ENCODE assay signal across 24 cellular contexts in genomic region chr16:4911831-4912422, GRCh38. TPM values are rescaled to one million over a fixed set of nuclear protein-coding genes. Genes with fewer than 3 reads are reported as not detected.
DNase-seq lines count a peak whose midpoint lies in the region; ATAC-seq, FAIRE-seq and TF ChIP-seq lines count a peak whose summit lies in the region.
"Had no signal": no experiment of that assay in that cellular context is flagged by ENCODE, and none has a peak within 500 bp of the region (broad histone marks: within the 10 kb centered on the region; RNA-seq: fewer than 3 reads in every experiment).

No MANE protein-coding gene starts in this region.

- CTCF ChIA-PET in MCF 10A (lab: Yijun Ruan, JAX) (interaction anchor here (0.7 to 2.3 kb wide), 4 partner anchors 25 to 200 kb away, joined by 3 to 9 read pairs (median 6); partner anchors contain the start of gene PPL), K562 (lab: Yijun Ruan, JAX; ENCODE audit: low intra/inter-chr PET ratio) (no interaction called here)

- no peak for ATAC-seq in K562
- ATAC-seq: activated CD4-positive, alpha-beta T cell treated with anti-CD3 and anti-CD28 coated beads for 36 hours; activated CD8-positive, alpha-beta memory T cell treated with anti-CD3 and anti-CD28 coated beads, Interleukin-2, amount 10 ng/mL, durations not matched to agents 7 days and 5 days; SK-N-SH treated with all-trans-retinoic acid at 6 μM for 48 hours; stimulated activated naive CD8-positive, alpha-beta T cell treated with anti-CD3 and anti-CD28 coated beads, Interleukin-15, Interleukin-2, amounts not matched to agents 100 U/mL and 50 U/mL, for 24 hours had no signal

- no peaks in the 10 kb centered on the region for H3K36me3 ChIP-seq in breast epithelium
- H3K36me3 ChIP-seq in K562 (ENCODE audit: control insufficient read depth, insufficient read depth, low read length) = no peaks in the 10 kb centered on the region
- no peaks in the 10 kb centered on the region for H3K36me3 ChIP-seq in hepatocyte (replicated peaks; ENCODE audit: insufficient read depth, low read depth)
- H3K36me3 ChIP-seq: neutrophil had no signal

- H2AFZ ChIP-seq in K562 (ENCODE audit: low read depth, low read length) (no peak overlapping the region), hepatocyte (no peak overlapping the region)

- BruUV-seq in MCF 10A (replicated peaks; lab: Mats Ljungman, UMichigan) = no TSS peak
- no TSS peak for BruUV-seq in K562 (replicated peaks; lab: Mats Ljungman, UMichigan)

- intact Hi-C loops in MCF 10A (cut with micrococcal nuclease) (no loop called here), breast epithelium (cut with DNase I; ENCODE audit: low total_unique reads) (no loop called here), K562 (cut with micrococcal nuclease) (no loop called here)

- H3K9me3 Mint-ChIP-seq in MCF 10A (ENCODE audit: unreplicated experiment) = no peaks in the 10 kb centered on the region
- H3K9me3 Mint-ChIP-seq: CD4-positive, alpha-beta memory T cell; dendritic cell treated with granulocyte-macrophage colony-stimulating factor and Interleukin-4, amounts not matched to agents 40 ng/mL and 50 ng/mL, for 4 days had no signal

- no peak overlapping the region for H3K4me2 ChIP-seq in K562 (ENCODE audit: insufficient read depth, low read length)
- no peak overlapping the region for H3K4me2 ChIP-seq in hepatocyte

- H3K4me3 ChIP-seq in breast epithelium (no peak overlapping the region), K562 (no peak overlapping the region), hepatocyte (no peak overlapping the region)

- H3K9me1 ChIP-seq in K562 (ENCODE audit: control insufficient read depth, insufficient read depth, low read length) = no peaks in the 10 kb centered on the region

- no peak for TF ChIP-seq RAD21 in K562 (CRISPR knock-in tag; conservative IDR thresholded peaks at IDR 0.05 in 1 of 2, IDR thresholded peaks at IDR 0.05 in 1 of 2)

- TF ChIP-seq CTCF in MCF 10A (IDR thresholded peaks at IDR 0.05; ENCODE audit: unreplicated experiment) (no peak), breast epithelium (IDR thresholded peaks at IDR 0.05) (no peak), K562 (IDR thresholded peaks at IDR 0.05 in 2 of 3, conservative IDR thresholded peaks at IDR 0.05 in 1 of 3; ENCODE audit: insufficient read depth in 2 of 3, low read depth in 1 of 3, low read length in 3 of 3) (no peak), hepatocyte (IDR thresholded peaks at IDR 0.05; ENCODE audit: poor library complexity) (no peak)

- H3K9me2 ChIP-seq in hepatocyte (replicated peaks; ENCODE audit: insufficient read depth) = no peaks in the 10 kb centered on the region

- H3K27me3 Mint-ChIP-seq in MCF 10A (ENCODE audit: insufficient read depth, unreplicated experiment) = no peaks in the 10 kb centered on the region
- H3K27me3 Mint-ChIP-seq: activated CD4-positive, alpha-beta T cell treated with anti-CD3 and anti-CD28 coated beads for 36 hours; activated CD8-positive, alpha-beta memory T cell treated with anti-CD3 and anti-CD28 coated beads, Interleukin-2, amount 10 ng/mL, durations not matched to agents 7 days and 5 days; dendritic cell treated with granulocyte-macrophage colony-stimulating factor and Interleukin-4, amounts not matched to agents 40 ng/mL and 50 ng/mL, for 4 days; IgD-negative memory B cell had no signal

- DNase-seq in MCF 10A (ENCODE audit: unreplicated experiment) (no peak), breast epithelium (ENCODE audit: low spot score in 2 of 2) (no peak), K562 (ENCODE audit: extremely low read depth in 1 of 4, low spot score in 3 of 4) (no peak), hepatocyte (ENCODE audit: low spot score) (no peak), AML-193 (lab: John Stamatoyannopoulos, UW) (no peak), SHP77 treated with DMSO at 0.1 percent for 48 hours (lab: John Stamatoyannopoulos, UW) (no peak), NCI-H2081 treated with DMSO at 0.1 percent for 48 hours (lab: John Stamatoyannopoulos, UW) (no peak)
- DNase-seq in central memory CD4-positive, alpha-beta T cell = no peak
- DNase-seq: activated CD4-positive, alpha-beta T cell treated with anti-CD3 and anti-CD28 coated beads for 36 hours; activated CD8-positive, alpha-beta memory T cell treated with anti-CD3 and anti-CD28 coated beads, Interleukin-2, amount 10 ng/mL, durations not matched to agents 7 days and 5 days; activated effector memory CD4-positive, alpha-beta T cell treated with anti-CD3 and anti-CD28 coated beads, Interleukin-2, amount 50 U/mL, for 16 hours; CD4-positive, alpha-beta memory T cell; hippocampal formation; NCI-H1092; NCI-H748 treated with DMSO at 0.1 percent for 48 hours; retina; stimulated activated naive CD8-positive, alpha-beta T cell treated with anti-CD3 and anti-CD28 coated beads, Interleukin-15, Interleukin-2, amounts not matched to agents 100 U/mL and 50 U/mL, for 24 hours; T1000 had no signal

- H4K20me1 ChIP-seq in K562 (replicated peaks; ENCODE audit: control insufficient read depth, insufficient read depth, low read length) = no peaks in the 10 kb centered on the region
- no peaks in the 10 kb centered on the region for H4K20me1 ChIP-seq in hepatocyte (ENCODE audit: insufficient read depth, poor library complexity, severe bottlenecking)

- in situ Hi-C loops in K562 (cut with MboI) = no loop called here

- H3K9me3 ChIP-seq in breast epithelium = no peaks in the 10 kb centered on the region
- H3K9me3 ChIP-seq in K562 (replicated peaks; ENCODE audit: control insufficient read depth, insufficient read depth, low read depth, low read length) = no peaks in the 10 kb centered on the region
- H3K9me3 ChIP-seq in hepatocyte (ENCODE audit: low read depth) = no peaks in the 10 kb centered on the region
- H3K9me3 ChIP-seq: neutrophil had no signal

- peaks cover 47% of the 10 kb centered on the region for H3K36me3 Mint-ChIP-seq in MCF 10A (ENCODE audit: insufficient read depth, unreplicated experiment)
- H3K36me3 Mint-ChIP-seq: activated CD8-positive, alpha-beta memory T cell treated with anti-CD3 and anti-CD28 coated beads, Interleukin-2, amount 10 ng/mL, durations not matched to agents 7 days and 5 days; CD4-positive, alpha-beta memory T cell had no signal

- TF ChIP-seq EP300 in K562 (IDR thresholded peaks at IDR 0.05; ENCODE audit: low read length) = no peak

- H3K79me2 ChIP-seq in K562 (ENCODE audit: control insufficient read depth, insufficient read depth, low read length) = no peaks in the 10 kb centered on the region
- H3K79me2 ChIP-seq in hepatocyte = peaks cover 24% of the 10 kb centered on the region

- H3K27me3 ChIP-seq in breast epithelium = no peaks in the 10 kb centered on the region
- peaks cover 4 to 26% of the 10 kb centered on the region in 2 experiments; a peak in 3 of 5 replicates for H3K27me3 ChIP-seq in K562 (ENCODE audit: control insufficient read depth in 2 of 2, insufficient read depth in 2 of 2, low read length in 2 of 2)
- no peaks in the 10 kb centered on the region for H3K27me3 ChIP-seq in hepatocyte

- FAIRE-seq in K562 (lab: Jason Lieb, UNC) = no peak

- no peak overlapping the region for H3K27ac ChIP-seq in breast epithelium
- no peak overlapping the region for H3K27ac ChIP-seq in K562 (ENCODE audit: extremely low read depth, low read depth, low read length)
- H3K27ac ChIP-seq in hepatocyte = peak overlapping the region; percentile 63
- H3K27ac ChIP-seq: 22Rv1, neutrophil had no signal

- peaks cover 13% of the 10 kb centered on the region for H3K4me1 Mint-ChIP-seq in MCF 10A (ENCODE audit: insufficient read depth, unreplicated experiment)
- H3K4me1 Mint-ChIP-seq: activated CD4-positive, alpha-beta T cell treated with anti-CD3 and anti-CD28 coated beads for 36 hours; activated CD8-positive, alpha-beta memory T cell treated with anti-CD3 and anti-CD28 coated beads, Interleukin-2, amount 10 ng/mL, durations not matched to agents 7 days and 5 days; CD4-positive, alpha-beta memory T cell; IgD-negative memory B cell had no signal

- TF ChIP-seq POLR2A in breast epithelium (IDR thresholded peaks at IDR 0.05) (no peak), K562 (conservative IDR thresholded peaks at IDR 0.05) (no peak)

- H3K4me3 Mint-ChIP-seq in MCF 10A (ENCODE audit: unreplicated experiment) = peak overlapping the region; percentile 31
- H3K4me3 Mint-ChIP-seq: activated CD4-positive, alpha-beta T cell treated with anti-CD3 and anti-CD28 coated beads for 36 hours; activated CD8-positive, alpha-beta memory T cell treated with anti-CD3 and anti-CD28 coated beads, Interleukin-2, amount 10 ng/mL, durations not matched to agents 7 days and 5 days; CD4-positive, alpha-beta memory T cell; dendritic cell treated with granulocyte-macrophage colony-stimulating factor and Interleukin-4, amounts not matched to agents 40 ng/mL and 50 ng/mL, for 4 days; IgD-negative memory B cell had no signal

- peak overlapping the region; percentile 49 for H3K27ac Mint-ChIP-seq in MCF 10A (ENCODE audit: low read depth, unreplicated experiment)
- H3K27ac Mint-ChIP-seq: activated CD4-positive, alpha-beta T cell treated with anti-CD3 and anti-CD28 coated beads for 36 hours; activated CD8-positive, alpha-beta memory T cell treated with anti-CD3 and anti-CD28 coated beads, Interleukin-2, amount 10 ng/mL, durations not matched to agents 7 days and 5 days; CD4-positive, alpha-beta memory T cell; dendritic cell treated with granulocyte-macrophage colony-stimulating factor and Interleukin-4, amounts not matched to agents 40 ng/mL and 50 ng/mL, for 4 days had no signal

- peaks cover 0 to 4% of the 10 kb centered on the region in 2 donors for H3K4me1 ChIP-seq in breast epithelium
- H3K4me1 ChIP-seq in K562 (replicated peaks in 1 of 2; ENCODE audit: control insufficient read depth in 2 of 2, insufficient read depth in 2 of 2, low read length in 2 of 2) = peaks cover 0 to 4% of the 10 kb centered on the region in 2 experiments; a peak in 1 of 5 replicates
- H3K4me1 ChIP-seq in hepatocyte (ENCODE audit: insufficient read depth) = peaks cover 3% of the 10 kb centered on the region

- 13% methylated on average over 10 of the region's 10 CpGs for WGBS in K562 (ENCODE audit: insufficient coverage, low coverage, missing lambda C conversion rate)
- WGBS in hepatocyte (ENCODE audit: low lambda C conversion rate, missing lambda C conversion rate) = 77% methylated on average over 10 of the region's 10 CpGs

- POLR2A ChIA-PET in MCF 10A (lab: Yijun Ruan, JAX) (interaction anchor here (0.6 to 4.0 kb wide), 9 partner anchors 10 to 51 kb away, joined by 3 to 23 read pairs (median 3); partner anchors contain the start of genes PPL and SEC14L5), K562 (lab: Yijun Ruan, JAX) (interaction anchor here (0.6 to 2.0 kb wide), 5 partner anchors 9 to 459 kb away, joined by 3 to 7 read pairs (median 4); no protein-coding TSS in a partner anchor)

- H3K9ac ChIP-seq in K562 (ENCODE audit: insufficient read depth in 1 of 2, low read depth in 2 of 2, low read length in 2 of 2) = no peak overlapping the region

RNA-seq across cellular contexts. Expression of gene PPL, which starts 25.0 kb away (rescaled TPM):
- total RNA-seq in MCF 10A (2022) = 49.1 and 50.1 TPM in 2 replicates
- 100 to 1,000 TPM in 1 of 3 donors, 10 to 100 TPM in 2; 53.1 to 169 (median 97.5) TPM for total RNA-seq in breast epithelium
- 0.07 and 0.19 TPM in 2 replicates for total RNA-seq in K562 (2011; cell fraction: chromatin; rRNA removed; ENCODE audit: low replicate concordance)
- total RNA-seq in K562 (2011; cell fraction: nucleolus; rRNA removed) = 0.17 and 0.53 TPM in 2 replicates
- total RNA-seq in K562 (2011; cell fraction: nucleoplasm; rRNA removed) = 0.44 TPM in 1 of 2 replicates, not detected in the other
- total RNA-seq in K562 (2014; rRNA removed) = 0.09 and 0.16 TPM in 2 replicates
- 0.03 TPM in 1 of 2 replicates, not detected in the other for total RNA-seq in K562 (2014; rRNA removed; fragmentation: Illumina TruSeq; extraction: Trizol)
- 0.04 TPM in 1 of 2 replicates, not detected in the other for total RNA-seq in K562 (2015; rRNA removed; fragmentation: Illumina TruSeq; extraction: Trizol)
- total RNA-seq in K562 (2021) = 0.07 and 0.13 TPM in 2 replicates
- 0.05 and 0.07 TPM in 2 replicates for polyA plus RNA-seq in K562 (2011; rRNA removed)
- polyA plus RNA-seq in K562 (2011; cell fraction: cytosol; rRNA removed) = 0.04 TPM in 2 replicates
- polyA plus RNA-seq in K562 (2011; cell fraction: nucleus; rRNA removed) = 0.11 and 0.33 TPM in 2 replicates
- 0.13 and 0.22 TPM in 2 replicates for polyA plus RNA-seq in K562 (2012)
- polyA plus RNA-seq in K562 (2014; fragmentation: Illumina TruSeq; extraction: Trizol) = 0.03 and 0.10 TPM in 2 replicates
- polyA plus RNA-seq in K562 (2014; fragmentation: Nextera tagmentation; extraction: Ambion mirVana) = under 1 TPM in 1 of 2 experiments, not detected in 1; 0.15 TPM
- polyA plus RNA-seq in K562 (2014; rRNA removed) = 0.01 and 0.03 TPM in 2 replicates
- polyA minus RNA-seq in K562 (2011; rRNA and poly(A)+ RNA removed) = 0.11 and 0.39 TPM in 2 replicates
- polyA minus RNA-seq in K562 (2011; cell fraction: cytosol; rRNA and poly(A)+ RNA removed) = 0.19 and 0.27 TPM in 2 replicates
- polyA minus RNA-seq in K562 (2011; cell fraction: nucleus; rRNA and poly(A)+ RNA removed) = 0.11 and 0.13 TPM in 2 replicates
- 29.1 and 32.8 TPM in 2 replicates for total RNA-seq in hepatocyte
- polyA plus RNA-seq in hepatocyte = 44.5 and 45.0 TPM in 2 replicates
- total RNA-seq: activated CD4-positive, alpha-beta T cell treated with anti-CD3 and anti-CD28 coated beads for 36 hours; CD4-positive, alpha-beta memory T cell had no signal

RNA-seq across cellular contexts. Expression of gene SEC14L5, which starts 46.2 kb away (rescaled TPM):
- 0.22 TPM in 1 of 2 replicates, not detected in the other for total RNA-seq in MCF 10A (2022)
- total RNA-seq in breast epithelium = 1 to 10 TPM in 1 of 3 donors, under 1 TPM in 2; 0.33 to 1.3 (median 0.59) TPM
- 0.44 TPM in 1 of 2 replicates, not detected in the other for total RNA-seq in K562 (2011; cell fraction: chromatin; rRNA removed; ENCODE audit: low replicate concordance)
- not detected in 2 replicates for total RNA-seq in K562 (2011; cell fraction: nucleolus; rRNA removed)
- total RNA-seq in K562 (2011; cell fraction: nucleoplasm; rRNA removed) = 0.22 TPM in 1 of 2 replicates, not detected in the other
- total RNA-seq in K562 (2014; rRNA removed) = not detected in 2 replicates
- total RNA-seq in K562 (2014; rRNA removed; fragmentation: Illumina TruSeq; extraction: Trizol) = not detected in 2 replicates
- not detected in 2 replicates for total RNA-seq in K562 (2015; rRNA removed; fragmentation: Illumina TruSeq; extraction: Trizol)
- total RNA-seq in K562 (2021) = 0.22 TPM in 1 of 2 replicates, not detected in the other
- polyA plus RNA-seq in K562 (2011; rRNA removed) = not detected in 2 replicates
- 0.01 and 0.15 TPM in 2 replicates for polyA plus RNA-seq in K562 (2011; cell fraction: cytosol; rRNA removed)
- 0.01 TPM in 2 replicates for polyA plus RNA-seq in K562 (2011; cell fraction: nucleus; rRNA removed)
- polyA plus RNA-seq in K562 (2012) = not detected in 2 replicates
- polyA plus RNA-seq in K562 (2014; fragmentation: Illumina TruSeq; extraction: Trizol) = not detected in 2 replicates
- polyA plus RNA-seq in K562 (2014; fragmentation: Nextera tagmentation; extraction: Ambion mirVana) = not detected
- 0.11 TPM in 1 of 2 replicates, not detected in the other for polyA plus RNA-seq in K562 (2014; rRNA removed)
- polyA minus RNA-seq in K562 (2011; rRNA and poly(A)+ RNA removed) = not detected in 2 replicates
- not detected in 2 replicates for polyA minus RNA-seq in K562 (2011; cell fraction: cytosol; rRNA and poly(A)+ RNA removed)
- polyA minus RNA-seq in K562 (2011; cell fraction: nucleus; rRNA and poly(A)+ RNA removed) = not detected in 2 replicates
- total RNA-seq in hepatocyte = 0.20 and 3.5 TPM in 2 replicates
- 0.69 and 1.0 TPM in 2 replicates for polyA plus RNA-seq in hepatocyte
- total RNA-seq: activated CD8-positive, alpha-beta memory T cell treated with anti-CD3 and anti-CD28 coated beads, Interleukin-2, amount 10 ng/mL, durations not matched to agents 7 days and 5 days; CD4-positive, alpha-beta memory T cell; kidney epithelial cell had no signal
- polyA plus RNA-seq: CD4-positive, alpha-beta memory T cell had no signal

Comparison
In these comparisons a context has a peak if more than half of its experiments do, and no peak if none do; other contexts are left out.
1. RNA of gene PPL, which starts 25.0 kb away (total RNA-seq): 53.1 to 169 TPM in breast epithelium, 49.1 to 50.1 TPM in MCF 10A and 29.1 to 32.8 TPM in hepatocyte; 0.03 to 0.53 TPM in K562; every median in the first group is over 10 times any median in the second.